In the genomic region with DNA sequence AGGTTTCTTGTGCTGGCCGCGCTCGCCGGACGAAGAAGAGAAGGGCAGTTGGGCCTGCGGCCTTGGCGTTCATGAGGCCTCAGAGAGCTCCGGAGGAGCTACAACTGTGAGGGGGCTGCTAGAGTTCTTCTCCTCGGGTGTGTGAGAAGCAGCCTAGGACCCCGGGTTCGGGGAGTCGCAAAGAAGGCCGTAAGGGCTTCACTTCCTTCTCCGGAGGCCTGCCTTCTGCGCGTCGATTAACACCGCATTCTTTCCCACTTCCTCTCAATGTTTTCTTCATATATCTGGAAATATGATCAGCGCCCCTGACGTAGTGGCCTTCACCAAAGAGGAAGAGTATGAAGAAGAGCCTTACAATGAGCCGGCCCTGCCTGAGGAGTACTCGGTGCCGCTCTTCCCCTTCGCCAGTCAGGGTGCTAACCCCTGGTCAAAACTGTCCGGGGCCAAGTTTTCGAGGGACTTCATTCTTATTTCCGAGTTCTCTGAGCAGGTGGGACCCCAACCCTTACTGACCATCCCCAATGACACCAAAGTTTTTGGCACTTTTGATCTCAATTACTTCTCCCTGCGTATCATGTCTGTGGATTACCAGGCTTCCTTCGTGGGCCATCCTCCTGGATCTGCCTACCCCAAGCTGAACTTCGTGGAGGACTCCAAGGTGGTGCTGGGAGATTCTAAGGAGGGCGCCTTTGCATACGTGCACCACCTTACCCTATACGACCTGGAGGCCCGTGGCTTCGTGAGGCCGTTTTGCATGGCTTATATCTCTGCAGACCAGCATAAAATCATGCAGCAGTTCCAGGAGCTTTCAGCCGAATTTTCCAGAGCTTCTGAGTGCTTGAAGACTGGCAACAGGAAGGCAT, we compare ENCODE assay signal across 1 cellular context.
TF ChIP-seq lines count a peak whose summit lies in the region.

No MANE protein-coding gene starts in this region.

TF ChIP-seq in GM12878, 131 proteins besides CTCF, POLR2A, EP300 and RAD21:
- TF ChIP-seq TCF7 (IDR thresholded peaks at IDR 0.05; ENCODE audit: borderline replicate concordance) (no peak), IKZF1 (conservative IDR thresholded peaks at IDR 0.05) (no peak), LARP7 (IDR thresholded peaks at IDR 0.05) (0 out of 2 replicates have a peak, but pooled peaks have one; percentile 23), MYC (IDR thresholded peaks at IDR 0.05; ENCODE audit: insufficient read depth, insufficient read length, insufficient replicate concordance, low read length, severe bottlenecking) (no peak), CBFB (IDR thresholded peaks at IDR 0.05; ENCODE audit: low read depth) (peak; percentile 1; the same call in 1 of the 2 replicates), PAX5 (IDR thresholded peaks at IDR 0.05; ENCODE audit: borderline replicate concordance, low read depth, low read length) (0 out of 2 replicates have a peak, but pooled peaks have one; percentile 1), JUNB (IDR thresholded peaks at IDR 0.05) (no peak), SPI1 (IDR thresholded peaks at IDR 0.05; ENCODE audit: borderline replicate concordance, insufficient read depth, low read depth, low read length) (peak; percentile 80), SMAD5 (IDR thresholded peaks at IDR 0.05; ENCODE audit: low read depth) (peak; percentile 8; the same call in 1 of the 2 replicates)
- TF ChIP-seq, protein P1, sequence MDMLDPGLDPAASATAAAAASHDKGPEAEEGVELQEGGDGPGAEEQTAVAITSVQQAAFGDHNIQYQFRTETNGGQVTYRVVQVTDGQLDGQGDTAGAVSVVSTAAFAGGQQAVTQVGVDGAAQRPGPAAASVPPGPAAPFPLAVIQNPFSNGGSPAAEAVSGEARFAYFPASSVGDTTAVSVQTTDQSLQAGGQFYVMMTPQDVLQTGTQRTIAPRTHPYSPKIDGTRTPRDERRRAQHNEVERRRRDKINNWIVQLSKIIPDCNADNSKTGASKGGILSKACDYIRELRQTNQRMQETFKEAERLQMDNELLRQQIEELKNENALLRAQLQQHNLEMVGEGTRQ (IDR thresholded peaks at IDR 0.05; ENCODE audit: borderline replicate concordance, low read depth, low read length), result no peak
- TF ChIP-seq, protein P2, sequence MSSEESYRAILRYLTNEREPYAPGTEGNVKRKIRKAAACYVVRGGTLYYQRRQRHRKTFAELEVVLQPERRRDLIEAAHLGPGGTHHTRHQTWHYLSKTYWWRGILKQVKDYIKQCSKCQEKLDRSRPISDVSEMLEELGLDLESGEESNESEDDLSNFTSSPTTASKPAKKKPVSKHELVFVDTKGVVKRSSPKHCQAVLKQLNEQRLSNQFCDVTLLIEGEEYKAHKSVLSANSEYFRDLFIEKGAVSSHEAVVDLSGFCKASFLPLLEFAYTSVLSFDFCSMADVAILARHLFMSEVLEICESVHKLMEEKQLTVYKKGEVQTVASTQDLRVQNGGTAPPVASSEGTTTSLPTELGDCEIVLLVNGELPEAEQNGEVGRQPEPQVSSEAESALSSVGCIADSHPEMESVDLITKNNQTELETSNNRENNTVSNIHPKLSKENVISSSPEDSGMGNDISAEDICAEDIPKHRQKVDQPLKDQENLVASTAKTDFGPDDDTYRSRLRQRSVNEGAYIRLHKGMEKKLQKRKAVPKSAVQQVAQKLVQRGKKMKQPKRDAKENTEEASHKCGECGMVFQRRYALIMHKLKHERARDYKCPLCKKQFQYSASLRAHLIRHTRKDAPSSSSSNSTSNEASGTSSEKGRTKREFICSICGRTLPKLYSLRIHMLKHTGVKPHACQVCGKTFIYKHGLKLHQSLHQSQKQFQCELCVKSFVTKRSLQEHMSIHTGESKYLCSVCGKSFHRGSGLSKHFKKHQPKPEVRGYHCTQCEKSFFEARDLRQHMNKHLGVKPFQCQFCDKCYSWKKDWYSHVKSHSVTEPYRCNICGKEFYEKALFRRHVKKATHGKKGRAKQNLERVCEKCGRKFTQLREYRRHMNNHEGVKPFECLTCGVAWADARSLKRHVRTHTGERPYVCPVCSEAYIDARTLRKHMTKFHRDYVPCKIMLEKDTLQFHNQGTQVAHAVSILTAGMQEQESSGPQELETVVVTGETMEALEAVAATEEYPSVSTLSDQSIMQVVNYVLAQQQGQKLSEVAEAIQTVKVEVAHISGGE (CRISPR knock-in tag; IDR thresholded peaks at IDR 0.05), result no peak
- TF ChIP-seq, protein P3, sequence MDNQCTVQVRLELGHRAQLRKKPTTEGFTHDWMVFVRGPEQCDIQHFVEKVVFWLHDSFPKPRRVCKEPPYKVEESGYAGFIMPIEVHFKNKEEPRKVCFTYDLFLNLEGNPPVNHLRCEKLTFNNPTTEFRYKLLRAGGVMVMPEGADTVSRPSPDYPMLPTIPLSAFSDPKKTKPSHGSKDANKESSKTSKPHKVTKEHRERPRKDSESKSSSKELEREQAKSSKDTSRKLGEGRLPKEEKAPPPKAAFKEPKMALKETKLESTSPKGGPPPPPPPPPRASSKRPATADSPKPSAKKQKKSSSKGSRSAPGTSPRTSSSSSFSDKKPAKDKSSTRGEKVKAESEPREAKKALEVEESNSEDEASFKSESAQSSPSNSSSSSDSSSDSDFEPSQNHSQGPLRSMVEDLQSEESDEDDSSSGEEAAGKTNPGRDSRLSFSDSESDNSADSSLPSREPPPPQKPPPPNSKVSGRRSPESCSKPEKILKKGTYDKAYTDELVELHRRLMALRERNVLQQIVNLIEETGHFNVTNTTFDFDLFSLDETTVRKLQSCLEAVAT (IDR thresholded peaks at IDR 0.05), result peak; percentile 25; the same call in 1 of the 2 replicates
- TF ChIP-seq, protein P4, sequence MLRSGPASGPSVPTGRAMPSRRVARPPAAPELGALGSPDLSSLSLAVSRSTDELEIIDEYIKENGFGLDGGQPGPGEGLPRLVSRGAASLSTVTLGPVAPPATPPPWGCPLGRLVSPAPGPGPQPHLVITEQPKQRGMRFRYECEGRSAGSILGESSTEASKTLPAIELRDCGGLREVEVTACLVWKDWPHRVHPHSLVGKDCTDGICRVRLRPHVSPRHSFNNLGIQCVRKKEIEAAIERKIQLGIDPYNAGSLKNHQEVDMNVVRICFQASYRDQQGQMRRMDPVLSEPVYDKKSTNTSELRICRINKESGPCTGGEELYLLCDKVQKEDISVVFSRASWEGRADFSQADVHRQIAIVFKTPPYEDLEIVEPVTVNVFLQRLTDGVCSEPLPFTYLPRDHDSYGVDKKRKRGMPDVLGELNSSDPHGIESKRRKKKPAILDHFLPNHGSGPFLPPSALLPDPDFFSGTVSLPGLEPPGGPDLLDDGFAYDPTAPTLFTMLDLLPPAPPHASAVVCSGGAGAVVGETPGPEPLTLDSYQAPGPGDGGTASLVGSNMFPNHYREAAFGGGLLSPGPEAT (IDR thresholded peaks at IDR 0.05; ENCODE audit: low read depth), result peak; percentile 53
